9 cellular contexts compared by ENCODE assay signal in genomic region chr2:55009277-55010055, GRCh38. TPM values are rescaled to one million over a fixed set of nuclear protein-coding genes. Genes with fewer than 3 reads are reported as not detected.
DNase-seq lines count a peak whose midpoint lies in the region; ATAC-seq, FAIRE-seq and TF ChIP-seq lines count a peak whose summit lies in the region.
"Had no signal": no experiment of that assay in that cellular context is flagged by ENCODE, and none has a peak within 500 bp of the region (broad histone marks: within the 10 kb centered on the region; RNA-seq: fewer than 3 reads in every experiment).

No MANE protein-coding gene starts in this region.

- no peak for TF ChIP-seq POLR2A in K562 (conservative IDR thresholded peaks at IDR 0.05)

- no peaks in the 10 kb centered on the region for H3K9me3 ChIP-seq in K562 (replicated peaks; ENCODE audit: control insufficient read depth, insufficient read depth, low read depth, low read length)
- no peaks in the 10 kb centered on the region for H3K9me3 ChIP-seq in neutrophil

- peaks cover 39% of the 10 kb centered on the region for H4K20me1 ChIP-seq in K562 (replicated peaks; ENCODE audit: control insufficient read depth, insufficient read depth, low read length)

- no peaks in the 10 kb centered on the region for H3K27me3 ChIP-seq in K562 (ENCODE audit: control insufficient read depth in 2 of 2, insufficient read depth in 2 of 2, low read length in 2 of 2)
- no peaks in the 10 kb centered on the region for H3K27me3 ChIP-seq in neutrophil

- POLR2A ChIA-PET in K562 (lab: Yijun Ruan, JAX) = interaction anchor here (0.7 to 1.2 kb wide), 2 partner anchors 14 to 54 kb away, joined by 3 read pairs; no protein-coding TSS in a partner anchor

- FAIRE-seq in G401.6 (lab: Jason Lieb, UNC) (peak; percentile 30), K562 (lab: Jason Lieb, UNC) (no peak)
- FAIRE-seq: endothelial cell of umbilical vein had no signal

- TF ChIP-seq EP300 in K562 (IDR thresholded peaks at IDR 0.05; ENCODE audit: low read length) = no peak

- no peak overlapping the region for H3K4me2 ChIP-seq in K562 (ENCODE audit: insufficient read depth, low read length)

- H3K27ac ChIP-seq in K562 (ENCODE audit: extremely low read depth, low read depth, low read length) (peak overlapping the region; percentile 14; the same call in 1 of the 3 replicates), neutrophil (peak overlapping the region; percentile 75)

- no peak overlapping the region for H2AFZ ChIP-seq in K562 (ENCODE audit: low read depth, low read length)

- no peak overlapping the region for H3K9ac ChIP-seq in K562 (ENCODE audit: insufficient read depth in 1 of 2, low read depth in 2 of 2, low read length in 2 of 2)

- no peaks in the 10 kb centered on the region for H3K9me1 ChIP-seq in K562 (ENCODE audit: control insufficient read depth, insufficient read depth, low read length)

- no peak overlapping the region for H3K4me3 ChIP-seq in K562
- peak overlapping the region; percentile 4 to 44 for H3K4me3 ChIP-seq in neutrophil (ENCODE audit: low read depth in 1 of 2, low read length in 1 of 2)

- DNase-seq in K562 (ENCODE audit: extremely low read depth in 1 of 4, low spot score in 3 of 4) (no peak), NCI-H1105 treated with DMSO at 0.1 percent for 48 hours (lab: John Stamatoyannopoulos, UW) (no peak), NCI-H526 treated with DMSO at 0.1 percent for 48 hours (lab: John Stamatoyannopoulos, UW) (no peak)
- no peak for DNase-seq in stimulated activated CD4-positive, alpha-beta T cell treated with anti-CD3 and anti-CD28 coated beads, Interleukin-4, amount 100 ng/mL, for 1 hour

- CTCF ChIA-PET in K562 (lab: Yijun Ruan, JAX; ENCODE audit: low intra/inter-chr PET ratio) = no interaction called here

- ATAC-seq in HG02884 (IDR thresholded peaks at IDR 0.05; ENCODE audit: unreplicated experiment) (peak; percentile 4), K562 (no peak), HG03045 (IDR thresholded peaks at IDR 0.05; ENCODE audit: unreplicated experiment) (no peak)

- peaks cover 14% of the 10 kb centered on the region for H3K36me3 ChIP-seq in K562 (ENCODE audit: control insufficient read depth, insufficient read depth, low read length)
- H3K36me3 ChIP-seq in neutrophil = no peaks in the 10 kb centered on the region

- BruUV-seq in K562 (replicated peaks; lab: Mats Ljungman, UMichigan) = no TSS peak

- H3K79me2 ChIP-seq in K562 (ENCODE audit: control insufficient read depth, insufficient read depth, low read length) = peaks cover 100% of the 10 kb centered on the region

- in situ Hi-C loops in K562 (cut with MboI) = no loop called here

- peaks cover 0 to 61% of the 10 kb centered on the region in 2 experiments; a peak in 4 of 5 replicates for H3K4me1 ChIP-seq in K562 (replicated peaks in 1 of 2; ENCODE audit: control insufficient read depth in 2 of 2, insufficient read depth in 2 of 2, low read length in 2 of 2)
- peaks cover 31 to 70% of the 10 kb centered on the region in 2 experiments for H3K4me1 ChIP-seq in neutrophil (ENCODE audit: control insufficient read depth in 1 of 2, insufficient read depth in 1 of 2, low read depth in 1 of 2, low read length in 1 of 2)

- TF ChIP-seq CTCF in K562 (IDR thresholded peaks at IDR 0.05 in 2 of 3, conservative IDR thresholded peaks at IDR 0.05 in 1 of 3; ENCODE audit: insufficient read depth in 2 of 3, low read depth in 1 of 3, low read length in 3 of 3) (no peak), neutrophil (IDR thresholded peaks at IDR 0.05) (no peak)

- no peak for TF ChIP-seq RAD21 in K562 (CRISPR knock-in tag; conservative IDR thresholded peaks at IDR 0.05 in 1 of 2, IDR thresholded peaks at IDR 0.05 in 1 of 2)

- WGBS in K562 (ENCODE audit: insufficient coverage, low coverage, missing lambda C conversion rate) = 68% methylated on average over 7 of the region's 7 CpGs

- intact Hi-C loops in K562 (cut with micrococcal nuclease) = loop anchor here (5.0 kb wide), 1 partner anchor 107 kb away; no protein-coding TSS in a partner anchor

TF ChIP-seq in K562, 482 proteins besides CTCF, POLR2A, EP300 and RAD21:
- TF ChIP-seq ZNF174 (CRISPR knock-in tag; IDR thresholded peaks at IDR 0.05) = no peak
- TF ChIP-seq CLOCK (CRISPR knock-in tag; IDR thresholded peaks at IDR 0.05; ENCODE audit: borderline replicate concordance) = no peak
- no peak for TF ChIP-seq ZNF143 (CRISPR knock-in tag; IDR thresholded peaks at IDR 0.05)
- no peak for TF ChIP-seq CC2D1A (IDR thresholded peaks at IDR 0.05)
- no peak for TF ChIP-seq ESRRB (CRISPR knock-in tag; IDR thresholded peaks at IDR 0.05; ENCODE audit: borderline replicate concordance)
- no peak for TF ChIP-seq DIDO1 (tag; IDR thresholded peaks at IDR 0.05; ENCODE audit: low read depth)
- TF ChIP-seq PCBP1 (IDR thresholded peaks at IDR 0.05; ENCODE audit: low read depth, low read length, poor library complexity, severe bottlenecking) = no peak
- no peak for TF ChIP-seq ELF2 (CRISPR knock-in tag; IDR thresholded peaks at IDR 0.05)
- TF ChIP-seq SAFB2 (IDR thresholded peaks at IDR 0.05; ENCODE audit: borderline replicate concordance, low read depth, low read length, severe bottlenecking) = no peak
- TF ChIP-seq ZBTB26 (CRISPR knock-in tag; IDR thresholded peaks at IDR 0.05) = no peak
- TF ChIP-seq MITF (IDR thresholded peaks at IDR 0.05) = no peak
- TF ChIP-seq FOXK1 (CRISPR knock-in tag; IDR thresholded peaks at IDR 0.05; ENCODE audit: borderline replicate concordance) = no peak

RNA-seq across cellular contexts. Expression of gene RTN4, which starts 40.8 kb away (rescaled TPM):
- total RNA-seq in K562 (2011; cell fraction: chromatin; rRNA removed; ENCODE audit: low replicate concordance) = 172 and 408 TPM in 2 replicates
- total RNA-seq in K562 (2011; cell fraction: nucleolus; rRNA removed) = 188 and 224 TPM in 2 replicates
- 397 and 411 TPM in 2 replicates for total RNA-seq in K562 (2011; cell fraction: nucleoplasm; rRNA removed)
- 96.7 and 123 TPM in 2 replicates for total RNA-seq in K562 (2014; rRNA removed)
- 116 and 139 TPM in 2 replicates for total RNA-seq in K562 (2014; rRNA removed; fragmentation: Illumina TruSeq; extraction: Trizol)
- total RNA-seq in K562 (2015; rRNA removed; fragmentation: Illumina TruSeq; extraction: Trizol) = 67.3 and 73.0 TPM in 2 replicates
- 228 and 238 TPM in 2 replicates for total RNA-seq in K562 (2021)
- polyA plus RNA-seq in K562 (2011; rRNA removed) = 144 and 147 TPM in 2 replicates
- 58.0 and 129 TPM in 2 replicates for polyA plus RNA-seq in K562 (2011; cell fraction: cytosol; rRNA removed)
- polyA plus RNA-seq in K562 (2011; cell fraction: nucleus; rRNA removed) = 49.3 and 111 TPM in 2 replicates
- polyA plus RNA-seq in K562 (2012) = 173 and 413 TPM in 2 replicates
- 217 and 248 TPM in 2 replicates for polyA plus RNA-seq in K562 (2014; fragmentation: Illumina TruSeq; extraction: Trizol)
- 10 to 100 TPM; 75.8 to 90.3 TPM for polyA plus RNA-seq in K562 (2014; fragmentation: Nextera tagmentation; extraction: Ambion mirVana)
- 141 and 151 TPM in 2 replicates for polyA plus RNA-seq in K562 (2014; rRNA removed)
- 151 and 172 TPM in 2 replicates for polyA minus RNA-seq in K562 (2011; rRNA and poly(A)+ RNA removed)
- polyA minus RNA-seq in K562 (2011; cell fraction: cytosol; rRNA and poly(A)+ RNA removed) = 70.4 and 76.7 TPM in 2 replicates
- 45.9 and 84.7 TPM in 2 replicates for polyA minus RNA-seq in K562 (2011; cell fraction: nucleus; rRNA and poly(A)+ RNA removed)
